1 cellular context compared by ENCODE assay signal in the genomic region with DNA sequence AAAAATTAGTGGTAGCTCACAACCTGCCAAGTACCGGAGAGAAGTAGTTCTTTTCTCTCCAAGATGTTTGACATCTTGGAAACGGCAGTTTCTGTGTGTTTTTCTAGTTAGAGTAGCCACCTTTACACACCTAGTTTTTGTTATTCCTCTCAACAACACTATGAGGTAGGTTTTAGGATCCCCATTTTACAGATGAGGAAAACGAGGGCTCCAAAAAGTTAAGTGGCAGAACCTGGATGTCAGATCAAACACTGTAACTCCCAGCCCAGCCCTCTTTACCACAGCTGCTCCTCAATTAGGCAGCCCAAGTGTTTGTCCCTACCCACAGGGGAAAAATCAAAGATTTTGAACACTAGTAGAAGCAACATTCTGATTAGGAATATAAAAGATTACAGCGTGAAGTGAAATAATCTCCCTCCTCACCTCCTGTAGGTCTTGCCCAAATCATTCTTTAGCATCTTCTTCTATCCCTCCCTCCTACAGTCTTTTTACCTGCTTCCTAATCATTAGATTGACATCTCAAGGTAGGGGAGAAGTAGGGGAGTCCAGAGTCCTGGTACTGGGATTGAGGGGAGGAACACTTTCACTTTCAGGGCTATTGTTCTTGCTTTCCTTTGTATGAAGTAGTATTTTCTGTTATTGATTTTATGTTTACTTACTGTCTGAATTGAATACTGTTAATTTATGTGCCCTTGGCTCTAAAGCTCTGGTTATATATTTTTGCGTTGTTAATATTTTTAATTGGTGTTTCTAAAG.
TF ChIP-seq lines count a peak whose summit lies in the region.

No MANE protein-coding gene starts in this region.

TF ChIP-seq in HEK293, 187 proteins besides CTCF, POLR2A, EP300 and RAD21 (continued from another document):
- TF ChIP-seq, protein P1, sequence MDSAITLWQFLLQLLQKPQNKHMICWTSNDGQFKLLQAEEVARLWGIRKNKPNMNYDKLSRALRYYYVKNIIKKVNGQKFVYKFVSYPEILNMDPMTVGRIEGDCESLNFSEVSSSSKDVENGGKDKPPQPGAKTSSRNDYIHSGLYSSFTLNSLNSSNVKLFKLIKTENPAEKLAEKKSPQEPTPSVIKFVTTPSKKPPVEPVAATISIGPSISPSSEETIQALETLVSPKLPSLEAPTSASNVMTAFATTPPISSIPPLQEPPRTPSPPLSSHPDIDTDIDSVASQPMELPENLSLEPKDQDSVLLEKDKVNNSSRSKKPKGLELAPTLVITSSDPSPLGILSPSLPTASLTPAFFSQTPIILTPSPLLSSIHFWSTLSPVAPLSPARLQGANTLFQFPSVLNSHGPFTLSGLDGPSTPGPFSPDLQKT (IDR thresholded peaks at IDR 0.05; ENCODE audit: borderline replicate concordance, low read depth, low read length) = no peak
